9 cellular contexts compared by ENCODE assay signal in the genomic region with DNA sequence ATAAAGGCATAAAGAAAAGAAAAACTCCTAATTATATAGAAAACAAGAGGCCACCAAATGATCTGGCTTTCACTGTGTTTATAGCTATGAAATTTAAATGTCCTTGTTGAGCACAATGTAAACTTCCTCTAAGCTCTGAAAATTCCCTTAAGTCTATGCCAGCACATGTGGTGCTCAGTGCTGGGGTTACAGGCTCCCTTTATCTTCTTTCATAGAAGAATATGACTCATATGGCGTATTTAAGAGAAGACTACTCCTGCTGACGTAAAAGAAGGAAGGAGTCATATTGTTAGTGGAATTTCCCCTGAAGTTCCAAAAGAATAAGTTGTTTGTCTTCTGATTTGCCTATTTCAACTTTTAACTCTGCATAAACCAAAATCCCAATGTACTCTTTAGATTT. TPM values are rescaled to one million over a fixed set of nuclear protein-coding genes. Genes with fewer than 3 reads are reported as not detected.
A peak's percentile ranks its signal among the peaks of the same experiment; 100 is the strongest.
DNase-seq lines count a peak whose midpoint lies in the region; ATAC-seq, FAIRE-seq and TF ChIP-seq lines count a peak whose summit lies in the region.
"Had no signal": no experiment of that assay in that cellular context is flagged by ENCODE, and none has a peak within 500 bp of the region (broad histone marks: within the 10 kb centered on the region; RNA-seq: fewer than 3 reads in every experiment).

No MANE protein-coding gene starts in this region.

- H3K27me3 ChIP-seq in bronchial epithelial cell (ENCODE audit: control insufficient read depth, insufficient read depth, low read length) = no peaks in the 10 kb centered on the region
- H3K27me3 ChIP-seq: ovary had no signal

- H3K4me3 Mint-ChIP-seq in neural crest cell = no peak overlapping the region

- H3K4me1 Mint-ChIP-seq in neural crest cell = peaks cover 20% of the 10 kb centered on the region

- H3K27ac Mint-ChIP-seq in neural crest cell (ENCODE audit: unreplicated experiment) = peak overlapping the region; percentile 17

- peaks cover 5% of the 10 kb centered on the region for H3K36me3 ChIP-seq in bronchial epithelial cell (ENCODE audit: control insufficient read depth, insufficient read depth, low read length)
- H3K36me3 ChIP-seq: ovary had no signal

- TF ChIP-seq CTCF in bronchial epithelial cell (IDR thresholded peaks at IDR 0.05; ENCODE audit: insufficient read depth, low read length, severe bottlenecking) (no peak), neural crest cell (conservative IDR thresholded peaks at IDR 0.05) (no peak)

- no peak overlapping the region for H3K4me3 ChIP-seq in bronchial epithelial cell (ENCODE audit: low read depth, low read length)
- H3K4me3 ChIP-seq: ovary had no signal

- peaks cover 7% of the 10 kb centered on the region for H3K36me3 Mint-ChIP-seq in neural crest cell (ENCODE audit: low read depth)

- peak; percentile 59 for ATAC-seq in GM21786 (IDR thresholded peaks at IDR 0.05; ENCODE audit: unreplicated experiment)

- DNase-seq in EL (peak; percentile 94), NCI-H460 (ENCODE audit: extremely low read depth, low read depth) (peak; percentile 90), bronchial epithelial cell (ENCODE audit: low read depth) (peak; percentile 99), neural crest cell (ENCODE audit: low read depth, low spot score) (no peak), NCI-H2227 (lab: John Stamatoyannopoulos, UW; ENCODE audit: unreplicated experiment) (no peak), OCI-M2 (lab: John Stamatoyannopoulos, UW; ENCODE audit: unreplicated experiment) (no peak), HuH-7 (ENCODE audit: low spot score) (no peak)

- no peaks in the 10 kb centered on the region for H3K27me3 Mint-ChIP-seq in neural crest cell (ENCODE audit: low read depth)

- no peak for FAIRE-seq in bronchial epithelial cell (lab: Jason Lieb, UNC)

- no peaks in the 10 kb centered on the region for H3K9me3 Mint-ChIP-seq in neural crest cell

RNA-seq across cellular contexts. Expression of a gene that starts 30.4 kb away (rescaled TPM):
- 39.9 and 40.7 TPM in 2 replicates for total RNA-seq in NCI-H460 (2014; rRNA removed; shearing (Covaris generic))
- 31.3 and 33.7 TPM in 2 replicates for polyA plus RNA-seq in NCI-H460 (2014; cell fraction: nucleus; rRNA removed)
- 84.2 and 160 TPM in 2 replicates for total RNA-seq in bronchial epithelial cell
- 92.1 and 95.2 TPM in 2 replicates for total RNA-seq in neural crest cell

Comparison
In these comparisons a context has a peak if more than half of its experiments do, and no peak if none do; other contexts are left out.
1. DNase-seq: peak in EL (single experiment), NCI-H460 (single experiment) and bronchial epithelial cell (single experiment); none in neural crest cell (single experiment), NCI-H2227 (single experiment), OCI-M2 (single experiment) and HuH-7 (single experiment).